Comparison of ENCODE assay signal across 1 cellular context in the genomic region with DNA sequence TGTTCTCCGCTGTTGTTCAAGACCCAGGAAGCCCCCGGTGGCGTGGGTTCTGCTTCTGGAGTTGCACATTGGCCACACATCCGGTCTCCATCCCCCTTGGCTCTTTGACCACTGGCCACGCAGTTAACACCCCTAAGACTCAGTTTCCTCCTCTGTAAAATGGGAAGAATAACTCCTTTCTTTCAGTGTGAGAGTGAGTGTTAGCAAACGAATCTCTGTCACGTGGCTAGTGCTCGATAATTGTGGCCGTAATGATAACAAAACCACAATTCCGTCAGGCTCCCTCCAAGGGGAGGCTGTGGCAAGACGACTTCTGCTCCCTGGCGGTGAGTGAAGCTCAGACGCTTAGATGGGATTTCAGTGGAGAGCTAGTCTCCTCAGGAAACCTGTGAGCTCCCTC.
TF ChIP-seq lines count a peak whose summit lies in the region.

No MANE protein-coding gene starts in this region.

TF ChIP-seq in K562, 482 proteins besides CTCF, POLR2A, EP300 and RAD21 (continued from another document):
- TF ChIP-seq NCOA4 (IDR thresholded peaks at IDR 0.05; ENCODE audit: partially characterized antibody) (no peak), ZBTB7A (IDR thresholded peaks at IDR 0.05; ENCODE audit: borderline replicate concordance, control insufficient read depth, low read depth, low read length) (no peak), ZNF408 (CRISPR knock-in tag; IDR thresholded peaks at IDR 0.05; ENCODE audit: low read depth) (no peak), KAT2B (IDR thresholded peaks at IDR 0.05; ENCODE audit: low read depth, low read length) (no peak), SNIP1 (IDR thresholded peaks at IDR 0.05; ENCODE audit: low read depth) (no peak), ZNF57 (CRISPR knock-in tag; IDR thresholded peaks at IDR 0.05) (no peak), ZKSCAN8 (CRISPR knock-in tag; IDR thresholded peaks at IDR 0.05) (no peak), ETV5 (CRISPR knock-in tag; IDR thresholded peaks at IDR 0.05; ENCODE audit: low read depth) (no peak), RB1 (IDR thresholded peaks at IDR 0.05; ENCODE audit: low read depth) (no peak), CXXC5 (CRISPR knock-in tag; IDR thresholded peaks at IDR 0.05) (0 out of 2 replicates have a peak, but pooled peaks have one; percentile 32), TEAD4 (IDR thresholded peaks at IDR 0.05; ENCODE audit: low read length) (0 out of 2 replicates have a peak, but pooled peaks have one; percentile 12), TEAD4 (CRISPR knock-in tag; IDR thresholded peaks at IDR 0.05; ENCODE audit: borderline replicate concordance) (no peak), MAZ (CRISPR knock-in tag; conservative IDR thresholded peaks at IDR 0.05 in 1 of 2, IDR thresholded peaks at IDR 0.05 in 1 of 2) (no peak), RAD51 (IDR thresholded peaks at IDR 0.05; ENCODE audit: borderline replicate concordance, low read depth) (peak; percentile 64; the same call in 1 of the 2 replicates), MEF2D (tag; conservative IDR thresholded peaks at IDR 0.05; ENCODE audit: low read depth) (no peak), SREBF1 (IDR thresholded peaks at IDR 0.05; ENCODE audit: borderline replicate concordance, low read depth, low read length) (no peak), PHB (CRISPR knock-in tag; IDR thresholded peaks at IDR 0.05) (no peak), ARHGAP35 (IDR thresholded peaks at IDR 0.05; ENCODE audit: partially characterized antibody) (no peak), CHD2 (IDR thresholded peaks at IDR 0.05; ENCODE audit: low read depth, low read length) (no peak), RBBP5 (IDR thresholded peaks at IDR 0.05; ENCODE audit: borderline replicate concordance, insufficient read depth, low read length, poor library complexity, severe bottlenecking) (no peak), ZNF134 (CRISPR knock-in tag; conservative IDR thresholded peaks at IDR 0.05) (no peak), MEIS2 (IDR thresholded peaks at IDR 0.05; ENCODE audit: partially characterized antibody) (no peak), ZNF778 (CRISPR knock-in tag; IDR thresholded peaks at IDR 0.05) (no peak), CHD4 (IDR thresholded peaks at IDR 0.05; ENCODE audit: insufficient read depth, insufficient replicate concordance, low read depth, low read length, poor library complexity, severe bottlenecking) (peak; percentile 73), HDAC1 (IDR thresholded peaks at IDR 0.05) (no peak), NFYB (IDR thresholded peaks at IDR 0.05; ENCODE audit: extremely low read depth, insufficient read length) (no peak), CHCHD3 (CRISPR knock-in tag; IDR thresholded peaks at IDR 0.05) (no peak), GATAD2A (IDR thresholded peaks at IDR 0.05) (no peak), MED1 (CRISPR knock-in tag; IDR thresholded peaks at IDR 0.05; ENCODE audit: borderline replicate concordance) (no peak), ZFPM2 (CRISPR knock-in tag; IDR thresholded peaks at IDR 0.05) (no peak), FUS (optimal IDR thresholded peaks at IDR 0.05; ENCODE audit: low read depth, low read length) (no peak), FOS (IDR thresholded peaks at IDR 0.05; ENCODE audit: extremely low read depth, insufficient read length) (no peak), ZNF175 (CRISPR knock-in tag; IDR thresholded peaks at IDR 0.05; ENCODE audit: low read depth) (no peak), RHOXF2B (CRISPR knock-in tag; conservative IDR thresholded peaks at IDR 0.05) (no peak), KDM1A (IDR thresholded peaks at IDR 0.05) (peak in 1 of 2 experiments; percentile 51; a peak in 1 of 4 replicates), STAT5B (CRISPR knock-in tag; IDR thresholded peaks at IDR 0.05) (no peak), ETV6 (IDR thresholded peaks at IDR 0.05; ENCODE audit: borderline replicate concordance in 1 of 2, low read depth in 2 of 2, low read length in 1 of 2) (no peak), ETV6 (CRISPR knock-in tag; IDR thresholded peaks at IDR 0.05; ENCODE audit: borderline replicate concordance) (no peak), ZC3H11A (IDR thresholded peaks at IDR 0.05; ENCODE audit: low read depth, low read length) (no peak), FOXM1 (IDR thresholded peaks at IDR 0.05; ENCODE audit: low read depth) (no peak), FOXM1 (CRISPR knock-in tag; IDR thresholded peaks at IDR 0.05; ENCODE audit: low read depth) (no peak), ZNF146 (CRISPR knock-in tag; IDR thresholded peaks at IDR 0.05; ENCODE audit: unreplicated experiment) (no peak), SPI1 (IDR thresholded peaks at IDR 0.05; ENCODE audit: borderline replicate concordance, low read depth, low read length) (no peak), ATF7 (IDR thresholded peaks at IDR 0.05) (no peak), ZNF121 (CRISPR knock-in tag; conservative IDR thresholded peaks at IDR 0.05) (no peak), MCM3 (IDR thresholded peaks at IDR 0.05) (no peak)
- TF ChIP-seq, protein P1, sequence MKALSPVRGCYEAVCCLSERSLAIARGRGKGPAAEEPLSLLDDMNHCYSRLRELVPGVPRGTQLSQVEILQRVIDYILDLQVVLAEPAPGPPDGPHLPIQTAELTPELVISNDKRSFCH (CRISPR knock-in tag; IDR thresholded peaks at IDR 0.05) = no peak
- TF ChIP-seq, protein P1 (tag; IDR thresholded peaks at IDR 0.05) = no peak
- TF ChIP-seq, protein P2, sequence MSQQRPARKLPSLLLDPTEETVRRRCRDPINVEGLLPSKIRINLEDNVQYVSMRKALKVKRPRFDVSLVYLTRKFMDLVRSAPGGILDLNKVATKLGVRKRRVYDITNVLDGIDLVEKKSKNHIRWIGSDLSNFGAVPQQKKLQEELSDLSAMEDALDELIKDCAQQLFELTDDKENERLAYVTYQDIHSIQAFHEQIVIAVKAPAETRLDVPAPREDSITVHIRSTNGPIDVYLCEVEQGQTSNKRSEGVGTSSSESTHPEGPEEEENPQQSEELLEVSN (IDR thresholded peaks at IDR 0.05; ENCODE audit: borderline replicate concordance in 1 of 2, extremely low read depth in 1 of 2, insufficient read depth in 1 of 2, insufficient read length in 1 of 2, low read depth in 1 of 2, low read length in 1 of 2, poor library complexity in 1 of 2, severe bottlenecking in 1 of 2) = peak in 1 of 2 experiments; percentile 23
- TF ChIP-seq, protein P3, sequence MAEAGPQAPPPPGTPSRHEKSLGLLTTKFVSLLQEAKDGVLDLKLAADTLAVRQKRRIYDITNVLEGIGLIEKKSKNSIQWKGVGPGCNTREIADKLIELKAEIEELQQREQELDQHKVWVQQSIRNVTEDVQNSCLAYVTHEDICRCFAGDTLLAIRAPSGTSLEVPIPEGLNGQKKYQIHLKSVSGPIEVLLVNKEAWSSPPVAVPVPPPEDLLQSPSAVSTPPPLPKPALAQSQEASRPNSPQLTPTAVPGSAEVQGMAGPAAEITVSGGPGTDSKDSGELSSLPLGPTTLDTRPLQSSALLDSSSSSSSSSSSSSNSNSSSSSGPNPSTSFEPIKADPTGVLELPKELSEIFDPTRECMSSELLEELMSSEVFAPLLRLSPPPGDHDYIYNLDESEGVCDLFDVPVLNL (CRISPR knock-in tag; IDR thresholded peaks at IDR 0.05; ENCODE audit: low read depth) = no peak
- TF ChIP-seq, protein P4, sequence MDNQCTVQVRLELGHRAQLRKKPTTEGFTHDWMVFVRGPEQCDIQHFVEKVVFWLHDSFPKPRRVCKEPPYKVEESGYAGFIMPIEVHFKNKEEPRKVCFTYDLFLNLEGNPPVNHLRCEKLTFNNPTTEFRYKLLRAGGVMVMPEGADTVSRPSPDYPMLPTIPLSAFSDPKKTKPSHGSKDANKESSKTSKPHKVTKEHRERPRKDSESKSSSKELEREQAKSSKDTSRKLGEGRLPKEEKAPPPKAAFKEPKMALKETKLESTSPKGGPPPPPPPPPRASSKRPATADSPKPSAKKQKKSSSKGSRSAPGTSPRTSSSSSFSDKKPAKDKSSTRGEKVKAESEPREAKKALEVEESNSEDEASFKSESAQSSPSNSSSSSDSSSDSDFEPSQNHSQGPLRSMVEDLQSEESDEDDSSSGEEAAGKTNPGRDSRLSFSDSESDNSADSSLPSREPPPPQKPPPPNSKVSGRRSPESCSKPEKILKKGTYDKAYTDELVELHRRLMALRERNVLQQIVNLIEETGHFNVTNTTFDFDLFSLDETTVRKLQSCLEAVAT (IDR thresholded peaks at IDR 0.05) = 0 out of 4 replicates have a peak, but pooled peaks of 1 of the 2 experiments have one; percentile 17
- TF ChIP-seq, protein P5, sequence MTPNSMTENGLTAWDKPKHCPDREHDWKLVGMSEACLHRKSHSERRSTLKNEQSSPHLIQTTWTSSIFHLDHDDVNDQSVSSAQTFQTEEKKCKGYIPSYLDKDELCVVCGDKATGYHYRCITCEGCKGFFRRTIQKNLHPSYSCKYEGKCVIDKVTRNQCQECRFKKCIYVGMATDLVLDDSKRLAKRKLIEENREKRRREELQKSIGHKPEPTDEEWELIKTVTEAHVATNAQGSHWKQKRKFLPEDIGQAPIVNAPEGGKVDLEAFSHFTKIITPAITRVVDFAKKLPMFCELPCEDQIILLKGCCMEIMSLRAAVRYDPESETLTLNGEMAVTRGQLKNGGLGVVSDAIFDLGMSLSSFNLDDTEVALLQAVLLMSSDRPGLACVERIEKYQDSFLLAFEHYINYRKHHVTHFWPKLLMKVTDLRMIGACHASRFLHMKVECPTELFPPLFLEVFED (CRISPR knock-in tag; conservative IDR thresholded peaks at IDR 0.05) = no peak
- TF ChIP-seq, protein P6, sequence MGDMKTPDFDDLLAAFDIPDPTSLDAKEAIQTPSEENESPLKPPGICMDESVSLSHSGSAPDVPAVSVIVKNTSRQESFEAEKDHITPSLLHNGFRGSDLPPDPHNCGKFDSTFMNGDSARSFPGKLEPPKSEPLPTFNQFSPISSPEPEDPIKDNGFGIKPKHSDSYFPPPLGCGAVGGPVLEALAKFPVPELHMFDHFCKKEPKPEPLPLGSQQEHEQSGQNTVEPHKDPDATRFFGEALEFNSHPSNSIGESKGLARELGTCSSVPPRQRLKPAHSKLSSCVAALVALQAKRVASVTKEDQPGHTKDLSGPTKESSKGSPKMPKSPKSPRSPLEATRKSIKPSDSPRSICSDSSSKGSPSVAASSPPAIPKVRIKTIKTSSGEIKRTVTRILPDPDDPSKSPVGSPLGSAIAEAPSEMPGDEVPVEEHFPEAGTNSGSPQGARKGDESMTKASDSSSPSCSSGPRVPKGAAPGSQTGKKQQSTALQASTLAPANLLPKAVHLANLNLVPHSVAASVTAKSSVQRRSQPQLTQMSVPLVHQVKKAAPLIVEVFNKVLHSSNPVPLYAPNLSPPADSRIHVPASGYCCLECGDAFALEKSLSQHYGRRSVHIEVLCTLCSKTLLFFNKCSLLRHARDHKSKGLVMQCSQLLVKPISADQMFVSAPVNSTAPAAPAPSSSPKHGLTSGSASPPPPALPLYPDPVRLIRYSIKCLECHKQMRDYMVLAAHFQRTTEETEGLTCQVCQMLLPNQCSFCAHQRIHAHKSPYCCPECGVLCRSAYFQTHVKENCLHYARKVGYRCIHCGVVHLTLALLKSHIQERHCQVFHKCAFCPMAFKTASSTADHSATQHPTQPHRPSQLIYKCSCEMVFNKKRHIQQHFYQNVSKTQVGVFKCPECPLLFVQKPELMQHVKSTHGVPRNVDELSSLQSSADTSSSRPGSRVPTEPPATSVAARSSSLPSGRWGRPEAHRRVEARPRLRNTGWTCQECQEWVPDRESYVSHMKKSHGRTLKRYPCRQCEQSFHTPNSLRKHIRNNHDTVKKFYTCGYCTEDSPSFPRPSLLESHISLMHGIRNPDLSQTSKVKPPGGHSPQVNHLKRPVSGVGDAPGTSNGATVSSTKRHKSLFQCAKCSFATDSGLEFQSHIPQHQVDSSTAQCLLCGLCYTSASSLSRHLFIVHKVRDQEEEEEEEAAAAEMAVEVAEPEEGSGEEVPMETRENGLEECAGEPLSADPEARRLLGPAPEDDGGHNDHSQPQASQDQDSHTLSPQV (IDR thresholded peaks at IDR 0.05) = no peak
- TF ChIP-seq, protein P7, sequence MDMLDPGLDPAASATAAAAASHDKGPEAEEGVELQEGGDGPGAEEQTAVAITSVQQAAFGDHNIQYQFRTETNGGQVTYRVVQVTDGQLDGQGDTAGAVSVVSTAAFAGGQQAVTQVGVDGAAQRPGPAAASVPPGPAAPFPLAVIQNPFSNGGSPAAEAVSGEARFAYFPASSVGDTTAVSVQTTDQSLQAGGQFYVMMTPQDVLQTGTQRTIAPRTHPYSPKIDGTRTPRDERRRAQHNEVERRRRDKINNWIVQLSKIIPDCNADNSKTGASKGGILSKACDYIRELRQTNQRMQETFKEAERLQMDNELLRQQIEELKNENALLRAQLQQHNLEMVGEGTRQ (CRISPR knock-in tag; IDR thresholded peaks at IDR 0.05) = peak; percentile 82
- TF ChIP-seq, protein P8, sequence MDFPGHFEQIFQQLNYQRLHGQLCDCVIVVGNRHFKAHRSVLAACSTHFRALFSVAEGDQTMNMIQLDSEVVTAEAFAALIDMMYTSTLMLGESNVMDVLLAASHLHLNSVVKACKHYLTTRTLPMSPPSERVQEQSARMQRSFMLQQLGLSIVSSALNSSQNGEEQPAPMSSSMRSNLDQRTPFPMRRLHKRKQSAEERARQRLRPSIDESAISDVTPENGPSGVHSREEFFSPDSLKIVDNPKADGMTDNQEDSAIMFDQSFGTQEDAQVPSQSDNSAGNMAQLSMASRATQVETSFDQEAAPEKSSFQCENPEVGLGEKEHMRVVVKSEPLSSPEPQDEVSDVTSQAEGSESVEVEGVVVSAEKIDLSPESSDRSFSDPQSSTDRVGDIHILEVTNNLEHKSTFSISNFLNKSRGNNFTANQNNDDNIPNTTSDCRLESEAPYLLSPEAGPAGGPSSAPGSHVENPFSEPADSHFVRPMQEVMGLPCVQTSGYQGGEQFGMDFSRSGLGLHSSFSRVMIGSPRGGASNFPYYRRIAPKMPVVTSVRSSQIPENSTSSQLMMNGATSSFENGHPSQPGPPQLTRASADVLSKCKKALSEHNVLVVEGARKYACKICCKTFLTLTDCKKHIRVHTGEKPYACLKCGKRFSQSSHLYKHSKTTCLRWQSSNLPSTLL (IDR thresholded peaks at IDR 0.05) = no peak
- TF ChIP-seq, protein P9, sequence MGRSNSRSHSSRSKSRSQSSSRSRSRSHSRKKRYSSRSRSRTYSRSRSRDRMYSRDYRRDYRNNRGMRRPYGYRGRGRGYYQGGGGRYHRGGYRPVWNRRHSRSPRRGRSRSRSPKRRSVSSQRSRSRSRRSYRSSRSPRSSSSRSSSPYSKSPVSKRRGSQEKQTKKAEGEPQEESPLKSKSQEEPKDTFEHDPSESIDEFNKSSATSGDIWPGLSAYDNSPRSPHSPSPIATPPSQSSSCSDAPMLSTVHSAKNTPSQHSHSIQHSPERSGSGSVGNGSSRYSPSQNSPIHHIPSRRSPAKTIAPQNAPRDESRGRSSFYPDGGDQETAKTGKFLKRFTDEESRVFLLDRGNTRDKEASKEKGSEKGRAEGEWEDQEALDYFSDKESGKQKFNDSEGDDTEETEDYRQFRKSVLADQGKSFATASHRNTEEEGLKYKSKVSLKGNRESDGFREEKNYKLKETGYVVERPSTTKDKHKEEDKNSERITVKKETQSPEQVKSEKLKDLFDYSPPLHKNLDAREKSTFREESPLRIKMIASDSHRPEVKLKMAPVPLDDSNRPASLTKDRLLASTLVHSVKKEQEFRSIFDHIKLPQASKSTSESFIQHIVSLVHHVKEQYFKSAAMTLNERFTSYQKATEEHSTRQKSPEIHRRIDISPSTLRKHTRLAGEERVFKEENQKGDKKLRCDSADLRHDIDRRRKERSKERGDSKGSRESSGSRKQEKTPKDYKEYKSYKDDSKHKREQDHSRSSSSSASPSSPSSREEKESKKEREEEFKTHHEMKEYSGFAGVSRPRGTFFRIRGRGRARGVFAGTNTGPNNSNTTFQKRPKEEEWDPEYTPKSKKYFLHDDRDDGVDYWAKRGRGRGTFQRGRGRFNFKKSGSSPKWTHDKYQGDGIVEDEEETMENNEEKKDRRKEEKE (IDR thresholded peaks at IDR 0.05; ENCODE audit: borderline replicate concordance in 1 of 2, control insufficient read depth in 1 of 2, low read depth in 2 of 2, low read length in 1 of 2) = no peak
TF ChIP-seq in K562: peak in this region for 24.
